Comparison of ENCODE assay signal across 19 cellular contexts in the genomic region with DNA sequence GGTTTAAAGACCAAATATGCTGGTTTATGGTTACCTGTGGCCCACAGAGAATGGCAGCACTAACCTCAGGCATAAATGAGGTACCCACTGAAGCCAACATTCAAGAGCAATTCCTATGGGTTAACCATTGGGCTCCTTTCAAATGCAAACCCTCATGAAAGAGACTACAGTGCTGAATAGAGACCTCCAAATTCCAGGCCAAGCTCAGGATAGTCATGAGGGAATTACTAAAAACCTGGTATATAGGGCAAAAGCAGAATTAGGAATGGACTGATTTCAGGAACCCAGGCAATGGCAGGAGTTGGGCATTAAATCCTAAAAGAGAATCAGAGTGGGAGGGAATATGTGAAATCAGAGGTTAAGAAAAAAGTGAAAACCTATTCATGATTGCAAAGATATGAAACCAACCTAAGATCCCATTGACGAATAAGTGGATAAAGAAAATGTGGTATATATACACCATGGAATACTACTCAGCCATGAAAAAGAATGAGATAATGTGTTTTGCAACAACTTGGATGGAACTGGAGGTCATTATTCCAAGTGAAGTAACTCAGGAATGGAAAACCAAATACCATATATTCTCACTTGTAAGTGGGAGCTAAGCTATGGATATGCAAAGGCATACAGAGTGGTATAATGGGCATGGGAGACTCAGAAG. TPM values are rescaled to one million over a fixed set of nuclear protein-coding genes. Genes with fewer than 3 reads are reported as not detected.
A peak's percentile ranks its signal among the peaks of the same experiment; 100 is the strongest.
DNase-seq lines count a peak whose midpoint lies in the region; ATAC-seq, FAIRE-seq and TF ChIP-seq lines count a peak whose summit lies in the region.
"Had no signal": no experiment of that assay in that cellular context is flagged by ENCODE, and none has a peak within 500 bp of the region (broad histone marks: within the 10 kb centered on the region; RNA-seq: fewer than 3 reads in every experiment).

No MANE protein-coding gene starts in this region.

- H3K27me3 Mint-ChIP-seq in activated naive CD4-positive, alpha-beta T cell treated with anti-CD3 and anti-CD28 coated beads, Interleukin-2, amount 10 ng/mL, durations not matched to agents 7 days and 5 days: no peaks in the 10 kb centered on the region
- H3K27me3 Mint-ChIP-seq in naive thymus-derived CD4-positive, alpha-beta T cell: no peaks in the 10 kb centered on the region
- H3K27me3 Mint-ChIP-seq: CD4-positive, alpha-beta T cell; IgD-negative memory B cell had no signal

- 11% methylated on average over 1 of the region's 1 CpG for WGBS in K562 (ENCODE audit: insufficient coverage, low coverage, missing lambda C conversion rate)

- no peak for TF ChIP-seq EP300 in K562 (IDR thresholded peaks at IDR 0.05; ENCODE audit: low read length)

- H2AFZ ChIP-seq in K562 (ENCODE audit: low read depth, low read length): no peak overlapping the region

- no peaks in the 10 kb centered on the region for H3K9me1 ChIP-seq in K562 (ENCODE audit: control insufficient read depth, insufficient read depth, low read length)

- no peak for FAIRE-seq in K562 (lab: Jason Lieb, UNC)
- FAIRE-seq: G401.6, GM12892 had no signal

- no peaks in the 10 kb centered on the region for H3K4me1 ChIP-seq in K562 (replicated peaks in 1 of 2; ENCODE audit: control insufficient read depth in 2 of 2, insufficient read depth in 2 of 2, low read length in 2 of 2)
- peaks cover 24 to 33% of the 10 kb centered on the region in 2 donors for H3K4me1 ChIP-seq in naive thymus-derived CD4-positive, alpha-beta T cell (ENCODE audit: control insufficient read depth in 2 of 2, insufficient read depth in 2 of 2, low read length in 2 of 2)

- CTCF ChIA-PET in activated naive CD4-positive, alpha-beta T cell treated with anti-CD3 and anti-CD28 coated beads, Interleukin-2, amount 10 ng/mL, durations not matched to agents 7 days and 5 days (lab: Charles Lee): interaction anchor here (0.9 kb wide), 1 partner anchor 28 kb away, joined by 3 read pairs; no protein-coding TSS in a partner anchor
- CTCF ChIA-PET in K562 (lab: Yijun Ruan, JAX; ENCODE audit: low intra/inter-chr PET ratio): no interaction called here
- CTCF ChIA-PET in naive thymus-derived CD4-positive, alpha-beta T cell (lab: Charles Lee): no interaction called here

- ATAC-seq in K562: no peak
- no peak for ATAC-seq in naive thymus-derived CD4-positive, alpha-beta T cell
- ATAC-seq in GM18517 (IDR thresholded peaks at IDR 0.05; ENCODE audit: unreplicated experiment): no peak
- no peak for ATAC-seq in GM21367 (IDR thresholded peaks at IDR 0.05; ENCODE audit: unreplicated experiment)

- peaks cover 33% of the 10 kb centered on the region for H3K36me3 Mint-ChIP-seq in activated naive CD4-positive, alpha-beta T cell treated with anti-CD3 and anti-CD28 coated beads, Interleukin-2, amount 10 ng/mL, durations not matched to agents 7 days and 5 days
- H3K36me3 Mint-ChIP-seq in naive thymus-derived CD4-positive, alpha-beta T cell: peaks cover 0 to 74% (median 0%) of the 10 kb centered on the region in 5 donors

- H3K27ac ChIP-seq in HL-60 (replicated peaks) (peak overlapping the region; percentile 73), K562 (ENCODE audit: extremely low read depth, low read depth, low read length) (no peak overlapping the region)
- H3K27ac ChIP-seq in naive thymus-derived CD4-positive, alpha-beta T cell (ENCODE audit: low read depth, low read length): no peak overlapping the region
- H3K27ac ChIP-seq: KMS-11 had no signal

- H3K27me3 ChIP-seq in HL-60 (ENCODE audit: insufficient read depth, poor library complexity, severe bottlenecking): no peaks in the 10 kb centered on the region
- no peaks in the 10 kb centered on the region for H3K27me3 ChIP-seq in K562 (ENCODE audit: control insufficient read depth in 2 of 2, insufficient read depth in 2 of 2, low read length in 2 of 2)
- H3K27me3 ChIP-seq in naive thymus-derived CD4-positive, alpha-beta T cell (ENCODE audit: control insufficient read depth in 2 of 2, insufficient read depth in 2 of 2, low read length in 2 of 2): no peaks in the 10 kb centered on the region
- H3K27me3 ChIP-seq: BLaER1 treated with 17β-estradiol and CSF1 and Interleukin-3, amounts not matched to agents 10 nM and 100 nM had no signal

- H3K4me2 ChIP-seq in K562 (ENCODE audit: insufficient read depth, low read length): no peak overlapping the region
- H3K4me2 ChIP-seq: KMS-11 had no signal

- TF ChIP-seq RAD21 in K562 (CRISPR knock-in tag; conservative IDR thresholded peaks at IDR 0.05 in 1 of 2, IDR thresholded peaks at IDR 0.05 in 1 of 2): no peak

- H3K4me3 Mint-ChIP-seq in activated naive CD4-positive, alpha-beta T cell treated with anti-CD3 and anti-CD28 coated beads, Interleukin-2, amount 10 ng/mL, durations not matched to agents 7 days and 5 days: no peak overlapping the region
- H3K4me3 Mint-ChIP-seq in naive thymus-derived CD4-positive, alpha-beta T cell: peak overlapping the region in 1 of 10 donors; percentile 5
- H3K4me3 Mint-ChIP-seq: CD4-positive, alpha-beta T cell; IgD-negative memory B cell had no signal

- H3K36me3 ChIP-seq in K562 (ENCODE audit: control insufficient read depth, insufficient read depth, low read length): no peaks in the 10 kb centered on the region
- H3K36me3 ChIP-seq in naive thymus-derived CD4-positive, alpha-beta T cell (ENCODE audit: control insufficient read depth in 2 of 3, insufficient read depth in 3 of 3, low read length in 3 of 3): no peaks in the 10 kb centered on the region
- H3K36me3 ChIP-seq: BLaER1 treated with 17β-estradiol and CSF1 and Interleukin-3, amounts not matched to agents 10 nM and 100 nM had no signal

- H3K27ac Mint-ChIP-seq in activated naive CD4-positive, alpha-beta T cell treated with anti-CD3 and anti-CD28 coated beads, Interleukin-2, amount 10 ng/mL, durations not matched to agents 7 days and 5 days: peak overlapping the region; percentile 64
- H3K27ac Mint-ChIP-seq in naive thymus-derived CD4-positive, alpha-beta T cell: peak overlapping the region in 5 of 9 donors; percentile 30 to 45 (median 37)
- H3K27ac Mint-ChIP-seq: IgD-negative memory B cell had no signal

- POLR2A ChIA-PET in K562 (lab: Yijun Ruan, JAX): no interaction called here
- POLR2A ChIA-PET in naive thymus-derived CD4-positive, alpha-beta T cell (lab: Charles Lee): interaction anchor here (1.4 to 8.8 kb wide), 2 partner anchors 8 to 23 kb away, joined by 3 to 68 read pairs; no protein-coding TSS in a partner anchor

- BruUV-seq in K562 (replicated peaks; lab: Mats Ljungman, UMichigan): no TSS peak

- H3K9ac ChIP-seq in K562 (ENCODE audit: insufficient read depth in 1 of 2, low read depth in 2 of 2, low read length in 2 of 2): no peak overlapping the region
- H3K9ac ChIP-seq: KMS-11 had no signal

- H4K20me1 ChIP-seq in K562 (replicated peaks; ENCODE audit: control insufficient read depth, insufficient read depth, low read length): no peaks in the 10 kb centered on the region
- H4K20me1 ChIP-seq: BLaER1 treated with 17β-estradiol and CSF1 and Interleukin-3, amounts not matched to agents 10 nM and 100 nM had no signal

- no peak for TF ChIP-seq POLR2A in K562 (conservative IDR thresholded peaks at IDR 0.05)

- TF ChIP-seq CTCF in HL-60 (IDR thresholded peaks at IDR 0.05; ENCODE audit: insufficient read depth, low read length) (no peak), K562 (IDR thresholded peaks at IDR 0.05 in 2 of 3, conservative IDR thresholded peaks at IDR 0.05 in 1 of 3; ENCODE audit: insufficient read depth in 2 of 3, low read depth in 1 of 3, low read length in 3 of 3) (no peak)

- in situ Hi-C loops in K562 (cut with MboI): no loop called here

- H3K79me2 ChIP-seq in K562 (ENCODE audit: control insufficient read depth, insufficient read depth, low read length): no peaks in the 10 kb centered on the region

- H3K4me1 Mint-ChIP-seq in activated naive CD4-positive, alpha-beta T cell treated with anti-CD3 and anti-CD28 coated beads, Interleukin-2, amount 10 ng/mL, durations not matched to agents 7 days and 5 days: peaks cover 47% of the 10 kb centered on the region
- peaks cover 41 to 68% (median 50%) of the 10 kb centered on the region in 7 donors for H3K4me1 Mint-ChIP-seq in naive thymus-derived CD4-positive, alpha-beta T cell

- H3K9me3 ChIP-seq in K562 (replicated peaks; ENCODE audit: control insufficient read depth, insufficient read depth, low read depth, low read length): no peaks in the 10 kb centered on the region
- no peaks in the 10 kb centered on the region for H3K9me3 ChIP-seq in naive thymus-derived CD4-positive, alpha-beta T cell (ENCODE audit: control insufficient read depth in 2 of 3, low read length in 3 of 3)

- H3K4me3 ChIP-seq in HL-60 (replicated peaks; ENCODE audit: insufficient read depth, low read length) (no peak overlapping the region), K562 (no peak overlapping the region)
- H3K4me3 ChIP-seq in naive thymus-derived CD4-positive, alpha-beta T cell (ENCODE audit: low read length): no peak overlapping the region
- H3K4me3 ChIP-seq: BLaER1 treated with 17β-estradiol and CSF1 and Interleukin-3, amounts not matched to agents 10 nM and 100 nM had no signal

- no peak for DNase-seq in activated naive CD4-positive, alpha-beta T cell treated with anti-CD3 and anti-CD28 coated beads, Interleukin-2, amount 10 ng/mL, durations not matched to agents 7 days and 5 days
- DNase-seq in activated naive CD4-positive, alpha-beta T cell treated with Interleukin-2 at 50 U/mL for 16 hours: no peak
- DNase-seq in HL-60 (ENCODE audit: low read depth in 1 of 2, low spot score in 1 of 2) (no peak), K562 (ENCODE audit: extremely low read depth in 1 of 4, low spot score in 3 of 4) (no peak), HPDE6-E6E7 (ENCODE audit: extremely low spot score) (no peak)
- DNase-seq in naive thymus-derived CD4-positive, alpha-beta T cell: no peak
- DNase-seq: 8988T; AML-193; CD4-positive, alpha-beta T cell; DMS79; GOT3; HCEC 1CT had no signal

- peaks cover 6% of the 10 kb centered on the region for H3K9me3 Mint-ChIP-seq in activated naive CD4-positive, alpha-beta T cell treated with anti-CD3 and anti-CD28 coated beads, Interleukin-2, amount 10 ng/mL, durations not matched to agents 7 days and 5 days
- peaks cover 0 to 10% (median 2%) of the 10 kb centered on the region in 11 donors for H3K9me3 Mint-ChIP-seq in naive thymus-derived CD4-positive, alpha-beta T cell

- intact Hi-C loops in K562 (cut with micrococcal nuclease): no loop called here
- intact Hi-C loops in naive thymus-derived CD4-positive, alpha-beta T cell (cut with micrococcal nuclease): no loop called here

RNA-seq across cellular contexts. Expression of a gene that starts 51.6 kb away (rescaled TPM):
- total RNA-seq in K562 (2011; cell fraction: chromatin; rRNA removed; ENCODE audit: low replicate concordance): not detected in 2 replicates
- total RNA-seq in K562 (2011; cell fraction: nucleolus; rRNA removed): not detected in 2 replicates
- not detected in 2 replicates for total RNA-seq in K562 (2011; cell fraction: nucleoplasm; rRNA removed)
- not detected in 2 replicates for total RNA-seq in K562 (2014; rRNA removed)
- total RNA-seq in K562 (2014; rRNA removed; fragmentation: Illumina TruSeq; extraction: Trizol): not detected in 2 replicates
- total RNA-seq in K562 (2015; rRNA removed; fragmentation: Illumina TruSeq; extraction: Trizol): not detected in 2 replicates
- not detected in 2 replicates for total RNA-seq in K562 (2021)
- not detected in 2 replicates for polyA plus RNA-seq in K562 (2011; rRNA removed)
- polyA plus RNA-seq in K562 (2011; cell fraction: cytosol; rRNA removed): not detected in 2 replicates
- not detected in 2 replicates for polyA plus RNA-seq in K562 (2011; cell fraction: nucleus; rRNA removed)
- not detected in 2 replicates for polyA plus RNA-seq in K562 (2012)
- polyA plus RNA-seq in K562 (2014; fragmentation: Illumina TruSeq; extraction: Trizol): not detected in 2 replicates
- polyA plus RNA-seq in K562 (2014; fragmentation: Nextera tagmentation; extraction: Ambion mirVana): not detected
- not detected in 2 replicates for polyA plus RNA-seq in K562 (2014; rRNA removed)
- not detected in 2 replicates for polyA minus RNA-seq in K562 (2011; rRNA and poly(A)+ RNA removed)
- polyA minus RNA-seq in K562 (2011; cell fraction: cytosol; rRNA and poly(A)+ RNA removed): not detected in 2 replicates
- not detected in 2 replicates for polyA minus RNA-seq in K562 (2011; cell fraction: nucleus; rRNA and poly(A)+ RNA removed)
- total RNA-seq in naive thymus-derived CD4-positive, alpha-beta T cell: 1 to 10 TPM in 1 of 5 experiments, under 1 TPM in 4; 0.16 to 7.4 (median 0.32) TPM
- not detected for polyA plus RNA-seq in naive thymus-derived CD4-positive, alpha-beta T cell
